In the genomic region with DNA sequence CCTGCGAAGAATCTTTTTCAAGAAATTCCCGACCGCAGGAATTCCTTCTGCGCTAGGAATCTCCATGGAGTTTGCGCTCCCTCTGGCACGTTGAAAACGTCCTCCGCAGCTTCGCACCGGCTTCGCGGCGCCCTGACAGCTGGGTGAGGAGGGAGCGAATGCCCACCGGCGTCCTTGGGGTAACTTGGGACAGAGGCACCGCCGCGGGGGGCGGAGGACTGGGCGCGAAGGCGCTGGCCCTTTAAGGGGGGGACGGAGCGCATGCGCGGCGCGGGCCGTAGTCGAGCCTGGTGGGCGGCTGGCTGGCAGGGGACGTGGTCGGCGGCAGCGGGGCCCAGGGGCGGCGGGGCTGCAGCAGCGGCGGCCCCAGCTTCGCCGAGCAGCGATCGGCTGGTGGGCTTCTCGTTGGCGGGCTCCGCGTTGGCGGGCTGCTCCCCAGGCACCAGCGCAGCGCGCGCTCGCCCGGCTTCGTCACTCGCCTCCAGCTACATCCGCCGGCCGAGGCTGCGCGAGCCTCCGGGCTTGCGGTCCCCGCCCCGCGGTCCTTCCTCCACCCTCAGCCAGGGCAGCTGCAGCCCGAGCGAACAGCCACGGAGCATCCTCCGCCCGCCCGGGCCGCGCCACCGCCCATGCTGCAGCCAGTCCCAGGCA, we compare ENCODE assay signal across 9 cellular contexts. TPM values are rescaled to one million over a fixed set of nuclear protein-coding genes. Genes with fewer than 3 reads are reported as not detected.
A peak's percentile ranks its signal among the peaks of the same experiment; 100 is the strongest.
DNase-seq lines count a peak whose midpoint lies in the region; ATAC-seq and TF ChIP-seq lines count a peak whose summit lies in the region.
"Had no signal": no experiment of that assay in that cellular context is flagged by ENCODE, and none has a peak within 500 bp of the region (broad histone marks: within the 10 kb centered on the region; RNA-seq: fewer than 3 reads in every experiment).

A gene (plus strand): TSS at position 271 of the 651 bp plus-strand sequence. CDS start 1,354 bp downstream, outside the sequence.

- H3K9me3 ChIP-seq in effector memory CD4-positive, alpha-beta T cell (ENCODE audit: control insufficient read depth, low read length), result no peaks in the 10 kb centered on the region
- H3K9me3 ChIP-seq in lower lobe of right lung, result no peaks in the 10 kb centered on the region

- TF ChIP-seq CTCF in lower lobe of right lung (IDR thresholded peaks at IDR 0.05), result no peak

- no peaks in the 10 kb centered on the region for H3K27me3 ChIP-seq in effector memory CD4-positive, alpha-beta T cell (replicated peaks; ENCODE audit: control insufficient read depth, insufficient read depth, low read length, poor library complexity, severe bottlenecking)
- H3K27me3 ChIP-seq in lower lobe of right lung (ENCODE audit: low read depth), result no peaks in the 10 kb centered on the region

- no peaks in the 10 kb centered on the region for H3K36me3 ChIP-seq in effector memory CD4-positive, alpha-beta T cell (ENCODE audit: control insufficient read depth, insufficient read depth, low read length)
- H3K36me3 ChIP-seq in lower lobe of right lung, result no peaks in the 10 kb centered on the region

- ATAC-seq in HG02852 (IDR thresholded peaks at IDR 0.05; ENCODE audit: unreplicated experiment), result peak; percentile 76
- peak; percentile 90 for ATAC-seq in activated CD8-positive, alpha-beta T cell treated with anti-CD3 and anti-CD28 coated beads, Interleukin-2, amount 10 ng/mL, durations not matched to agents 7 days and 5 days
- peak; percentile 83 to 86 for ATAC-seq in lower lobe of right lung

- H3K27me3 Mint-ChIP-seq in activated CD8-positive, alpha-beta T cell treated with anti-CD3 and anti-CD28 coated beads, Interleukin-2, amount 10 ng/mL, durations not matched to agents 7 days and 5 days (ENCODE audit: low read depth), result peaks cover 41% of the 10 kb centered on the region

- POLR2A ChIA-PET in activated CD8-positive, alpha-beta T cell treated with anti-CD3 and anti-CD28 coated beads, Interleukin-2, amount 10 ng/mL, durations not matched to agents 7 days and 5 days (lab: Charles Lee), result interaction anchor here (0.6 to 0.7 kb wide), 2 partner anchors 51 to 1066 kb away, joined by 3 read pairs; a partner anchor contains a TSS

- peak within 1 kb of the TSS; percentile 73 for H3K4me3 ChIP-seq in effector memory CD4-positive, alpha-beta T cell (ENCODE audit: insufficient read depth, low read depth, low read length, poor library complexity, severe bottlenecking)
- peak within 1 kb of the TSS; percentile 86 for H3K4me3 ChIP-seq in lower lobe of right lung

- DNase-seq in NCI-H524 (lab: John Stamatoyannopoulos, UW), result peak; percentile 62 to 81
- no peak for DNase-seq in NCI-H524 treated with DMSO at 0.1 percent for 48 hours (lab: John Stamatoyannopoulos, UW)
- peak; percentile 57 for DNase-seq in NCI-H2171 treated with DMSO at 0.1 percent for 48 hours (lab: John Stamatoyannopoulos, UW)
- peak; percentile 72 for DNase-seq in activated CD8-positive, alpha-beta T cell treated with anti-CD3 and anti-CD28 coated beads, Interleukin-2, amount 10 ng/mL, durations not matched to agents 7 days and 5 days
- peak in 2 of 3 donors; percentile 36 to 39 for DNase-seq in effector memory CD4-positive, alpha-beta T cell
- DNase-seq in lower lobe of right lung, result peak; percentile 80
- peak in 2 of 3 experiments; percentile 29 to 63 for DNase-seq in stimulated activated CD4-positive, alpha-beta T cell treated with anti-CD3 and anti-CD28 coated beads, TNF-alpha, amount 100 ng/mL, for 24 hours (ENCODE audit: low read depth in 3 of 3)
- DNase-seq: DND-41 had no signal

- H3K4me1 ChIP-seq in effector memory CD4-positive, alpha-beta T cell (ENCODE audit: control insufficient read depth, insufficient read depth, low read length, poor library complexity, severe bottlenecking), result peaks cover 11% of the 10 kb centered on the region
- H3K4me1 ChIP-seq in lower lobe of right lung, result peaks cover 17% of the 10 kb centered on the region

- H3K9me3 Mint-ChIP-seq in activated CD8-positive, alpha-beta T cell treated with anti-CD3 and anti-CD28 coated beads, Interleukin-2, amount 10 ng/mL, durations not matched to agents 7 days and 5 days (ENCODE audit: insufficient read depth), result no peaks in the 10 kb centered on the region

- CTCF ChIA-PET in activated CD8-positive, alpha-beta T cell treated with anti-CD3 and anti-CD28 coated beads, Interleukin-2, amount 10 ng/mL, durations not matched to agents 7 days and 5 days (lab: Charles Lee), result interaction anchor here (0.7 to 3.4 kb wide), 2 partner anchors 51 to 54 kb away, joined by 3 to 14 read pairs; no protein-coding TSS in a partner anchor

- intact Hi-C loops in lower lobe of right lung (cut with DNase I), result no loop called here

- peak within 1 kb of the TSS; percentile 48 for H3K27ac ChIP-seq in effector memory CD4-positive, alpha-beta T cell (ENCODE audit: insufficient read depth, low read length, poor library complexity, severe bottlenecking)
- peak within 1 kb of the TSS; percentile 85 for H3K27ac ChIP-seq in lower lobe of right lung

- H3K4me1 Mint-ChIP-seq in activated CD8-positive, alpha-beta T cell treated with anti-CD3 and anti-CD28 coated beads, Interleukin-2, amount 10 ng/mL, durations not matched to agents 7 days and 5 days (ENCODE audit: low read depth), result peaks cover 11% of the 10 kb centered on the region

- H3K27ac Mint-ChIP-seq in activated CD8-positive, alpha-beta T cell treated with anti-CD3 and anti-CD28 coated beads, Interleukin-2, amount 10 ng/mL, durations not matched to agents 7 days and 5 days, result no peak within 1 kb of the TSS

- H3K36me3 Mint-ChIP-seq in activated CD8-positive, alpha-beta T cell treated with anti-CD3 and anti-CD28 coated beads, Interleukin-2, amount 10 ng/mL, durations not matched to agents 7 days and 5 days (ENCODE audit: low read depth), result no peaks in the 10 kb centered on the region

- peak within 1 kb of the TSS; percentile 74 for H3K4me3 Mint-ChIP-seq in activated CD8-positive, alpha-beta T cell treated with anti-CD3 and anti-CD28 coated beads, Interleukin-2, amount 10 ng/mL, durations not matched to agents 7 days and 5 days

RNA-seq across cellular contexts. Expression of the gene that starts here (rescaled TPM):
- total RNA-seq in activated CD8-positive, alpha-beta T cell treated with anti-CD3 and anti-CD28 coated beads, Interleukin-2, amount 10 ng/mL, durations not matched to agents 7 days and 5 days, result 1 to 10 TPM; 3.1 to 3.4 TPM
- total RNA-seq in lower lobe of right lung, result 51.7 TPM

Comparison
In these comparisons a context has a peak if more than half of its experiments do, and no peak if none do; other contexts are left out.
1. RNA of the gene that starts here (total RNA-seq): 51.7 TPM in lower lobe of right lung (single experiment); 3.1 to 3.4 TPM in activated CD8-positive, alpha-beta T cell treated with anti-CD3 and anti-CD28 coated beads, Interleukin-2, amount 10 ng/mL, durations not matched to agents 7 days and 5 days; every median in the first group is over 10 times any median in the second.
2. Peak in every context shown above with its lines, with median percentiles within 50 percentile points of each other: ATAC-seq.